ENCODE assay signal across 1 cellular context in the genomic region with DNA sequence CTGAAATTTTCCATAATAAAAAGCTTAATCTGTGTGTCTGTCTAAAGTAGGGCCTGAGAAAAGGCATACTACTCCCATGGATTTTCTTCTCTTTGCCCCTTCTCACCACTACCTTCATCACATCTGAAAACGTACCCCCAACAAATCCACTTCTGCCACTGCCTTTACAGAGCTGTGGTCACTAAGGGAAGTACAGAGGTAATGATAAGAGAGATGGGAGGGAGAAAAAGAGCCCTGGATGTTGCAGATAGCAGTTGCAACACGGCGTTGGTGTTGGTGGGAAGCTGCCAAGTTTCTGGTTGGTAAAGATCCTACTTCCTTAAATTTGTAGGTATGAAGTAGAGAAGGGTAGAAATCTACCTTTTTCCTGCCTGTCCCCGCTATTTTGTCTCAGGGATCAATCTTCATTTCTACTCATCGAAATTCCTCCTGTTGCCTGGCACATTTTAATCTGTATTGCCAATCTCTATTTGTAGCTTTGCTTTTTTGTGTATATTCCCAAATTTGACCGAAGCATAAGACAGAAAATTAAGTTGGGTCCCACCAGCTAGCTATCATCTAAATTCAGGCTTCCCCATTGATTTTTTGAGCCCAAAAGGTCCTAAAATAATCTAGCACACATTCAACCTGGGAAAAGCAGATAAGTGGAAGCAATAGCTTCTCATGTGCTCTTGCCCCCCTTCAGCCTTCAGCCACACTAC.
TF ChIP-seq lines count a peak whose summit lies in the region.

No MANE protein-coding gene starts in this region.

TF ChIP-seq in K562, 482 proteins besides CTCF, POLR2A, EP300 and RAD21 (continued from another document and continues in another):
- TF ChIP-seq, protein P1, sequence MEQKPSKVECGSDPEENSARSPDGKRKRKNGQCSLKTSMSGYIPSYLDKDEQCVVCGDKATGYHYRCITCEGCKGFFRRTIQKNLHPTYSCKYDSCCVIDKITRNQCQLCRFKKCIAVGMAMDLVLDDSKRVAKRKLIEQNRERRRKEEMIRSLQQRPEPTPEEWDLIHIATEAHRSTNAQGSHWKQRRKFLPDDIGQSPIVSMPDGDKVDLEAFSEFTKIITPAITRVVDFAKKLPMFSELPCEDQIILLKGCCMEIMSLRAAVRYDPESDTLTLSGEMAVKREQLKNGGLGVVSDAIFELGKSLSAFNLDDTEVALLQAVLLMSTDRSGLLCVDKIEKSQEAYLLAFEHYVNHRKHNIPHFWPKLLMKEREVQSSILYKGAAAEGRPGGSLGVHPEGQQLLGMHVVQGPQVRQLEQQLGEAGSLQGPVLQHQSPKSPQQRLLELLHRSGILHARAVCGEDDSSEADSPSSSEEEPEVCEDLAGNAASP (IDR thresholded peaks at IDR 0.05) = no peak
- TF ChIP-seq ZNF76 (CRISPR knock-in tag; IDR thresholded peaks at IDR 0.05; ENCODE audit: borderline replicate concordance) (no peak), DPF2 (IDR thresholded peaks at IDR 0.05) (peak; percentile 99), KAT2B (IDR thresholded peaks at IDR 0.05; ENCODE audit: low read depth, low read length) (no peak), KAT7 (CRISPR knock-in tag; IDR thresholded peaks at IDR 0.05; ENCODE audit: borderline replicate concordance) (no peak; the same call in 1 of the 2 replicates), PRDM10 (IDR thresholded peaks at IDR 0.05; ENCODE audit: partially characterized antibody) (peak; percentile 89), FOXA1 (IDR thresholded peaks at IDR 0.05; ENCODE audit: borderline replicate concordance) (no peak), GABPB2 (CRISPR knock-in tag; conservative IDR thresholded peaks at IDR 0.05) (no peak), NFE2L1 (tag; IDR thresholded peaks at IDR 0.05; ENCODE audit: borderline replicate concordance, low read depth) (no peak), ZNF121 (CRISPR knock-in tag; conservative IDR thresholded peaks at IDR 0.05) (no peak), PHF8 (IDR thresholded peaks at IDR 0.05; ENCODE audit: borderline replicate concordance, low read length) (no peak), CBFA2T2 (conservative IDR thresholded peaks at IDR 0.05) (peak; percentile 95), ZNF696 (CRISPR knock-in tag; conservative IDR thresholded peaks at IDR 0.05) (no peak; the same call in 1 of the 2 replicates), E2F5 (CRISPR knock-in tag; IDR thresholded peaks at IDR 0.05) (no peak), ELF2 (CRISPR knock-in tag; IDR thresholded peaks at IDR 0.05) (0 out of 2 replicates have a peak, but pooled peaks have one; percentile 34), MBD2 (IDR thresholded peaks at IDR 0.05; ENCODE audit: borderline replicate concordance, low read depth) (peak; percentile 52), ELK3 (CRISPR knock-in tag; IDR thresholded peaks at IDR 0.05) (no peak), STAT6 (CRISPR knock-in tag; IDR thresholded peaks at IDR 0.05) (no peak), MYNN (IDR thresholded peaks at IDR 0.05) (peak; percentile 83), MYNN (CRISPR knock-in tag; IDR thresholded peaks at IDR 0.05) (no peak), SAFB (IDR thresholded peaks at IDR 0.05; ENCODE audit: borderline replicate concordance, low read depth, low read length) (no peak)
- TF ChIP-seq, protein P2, sequence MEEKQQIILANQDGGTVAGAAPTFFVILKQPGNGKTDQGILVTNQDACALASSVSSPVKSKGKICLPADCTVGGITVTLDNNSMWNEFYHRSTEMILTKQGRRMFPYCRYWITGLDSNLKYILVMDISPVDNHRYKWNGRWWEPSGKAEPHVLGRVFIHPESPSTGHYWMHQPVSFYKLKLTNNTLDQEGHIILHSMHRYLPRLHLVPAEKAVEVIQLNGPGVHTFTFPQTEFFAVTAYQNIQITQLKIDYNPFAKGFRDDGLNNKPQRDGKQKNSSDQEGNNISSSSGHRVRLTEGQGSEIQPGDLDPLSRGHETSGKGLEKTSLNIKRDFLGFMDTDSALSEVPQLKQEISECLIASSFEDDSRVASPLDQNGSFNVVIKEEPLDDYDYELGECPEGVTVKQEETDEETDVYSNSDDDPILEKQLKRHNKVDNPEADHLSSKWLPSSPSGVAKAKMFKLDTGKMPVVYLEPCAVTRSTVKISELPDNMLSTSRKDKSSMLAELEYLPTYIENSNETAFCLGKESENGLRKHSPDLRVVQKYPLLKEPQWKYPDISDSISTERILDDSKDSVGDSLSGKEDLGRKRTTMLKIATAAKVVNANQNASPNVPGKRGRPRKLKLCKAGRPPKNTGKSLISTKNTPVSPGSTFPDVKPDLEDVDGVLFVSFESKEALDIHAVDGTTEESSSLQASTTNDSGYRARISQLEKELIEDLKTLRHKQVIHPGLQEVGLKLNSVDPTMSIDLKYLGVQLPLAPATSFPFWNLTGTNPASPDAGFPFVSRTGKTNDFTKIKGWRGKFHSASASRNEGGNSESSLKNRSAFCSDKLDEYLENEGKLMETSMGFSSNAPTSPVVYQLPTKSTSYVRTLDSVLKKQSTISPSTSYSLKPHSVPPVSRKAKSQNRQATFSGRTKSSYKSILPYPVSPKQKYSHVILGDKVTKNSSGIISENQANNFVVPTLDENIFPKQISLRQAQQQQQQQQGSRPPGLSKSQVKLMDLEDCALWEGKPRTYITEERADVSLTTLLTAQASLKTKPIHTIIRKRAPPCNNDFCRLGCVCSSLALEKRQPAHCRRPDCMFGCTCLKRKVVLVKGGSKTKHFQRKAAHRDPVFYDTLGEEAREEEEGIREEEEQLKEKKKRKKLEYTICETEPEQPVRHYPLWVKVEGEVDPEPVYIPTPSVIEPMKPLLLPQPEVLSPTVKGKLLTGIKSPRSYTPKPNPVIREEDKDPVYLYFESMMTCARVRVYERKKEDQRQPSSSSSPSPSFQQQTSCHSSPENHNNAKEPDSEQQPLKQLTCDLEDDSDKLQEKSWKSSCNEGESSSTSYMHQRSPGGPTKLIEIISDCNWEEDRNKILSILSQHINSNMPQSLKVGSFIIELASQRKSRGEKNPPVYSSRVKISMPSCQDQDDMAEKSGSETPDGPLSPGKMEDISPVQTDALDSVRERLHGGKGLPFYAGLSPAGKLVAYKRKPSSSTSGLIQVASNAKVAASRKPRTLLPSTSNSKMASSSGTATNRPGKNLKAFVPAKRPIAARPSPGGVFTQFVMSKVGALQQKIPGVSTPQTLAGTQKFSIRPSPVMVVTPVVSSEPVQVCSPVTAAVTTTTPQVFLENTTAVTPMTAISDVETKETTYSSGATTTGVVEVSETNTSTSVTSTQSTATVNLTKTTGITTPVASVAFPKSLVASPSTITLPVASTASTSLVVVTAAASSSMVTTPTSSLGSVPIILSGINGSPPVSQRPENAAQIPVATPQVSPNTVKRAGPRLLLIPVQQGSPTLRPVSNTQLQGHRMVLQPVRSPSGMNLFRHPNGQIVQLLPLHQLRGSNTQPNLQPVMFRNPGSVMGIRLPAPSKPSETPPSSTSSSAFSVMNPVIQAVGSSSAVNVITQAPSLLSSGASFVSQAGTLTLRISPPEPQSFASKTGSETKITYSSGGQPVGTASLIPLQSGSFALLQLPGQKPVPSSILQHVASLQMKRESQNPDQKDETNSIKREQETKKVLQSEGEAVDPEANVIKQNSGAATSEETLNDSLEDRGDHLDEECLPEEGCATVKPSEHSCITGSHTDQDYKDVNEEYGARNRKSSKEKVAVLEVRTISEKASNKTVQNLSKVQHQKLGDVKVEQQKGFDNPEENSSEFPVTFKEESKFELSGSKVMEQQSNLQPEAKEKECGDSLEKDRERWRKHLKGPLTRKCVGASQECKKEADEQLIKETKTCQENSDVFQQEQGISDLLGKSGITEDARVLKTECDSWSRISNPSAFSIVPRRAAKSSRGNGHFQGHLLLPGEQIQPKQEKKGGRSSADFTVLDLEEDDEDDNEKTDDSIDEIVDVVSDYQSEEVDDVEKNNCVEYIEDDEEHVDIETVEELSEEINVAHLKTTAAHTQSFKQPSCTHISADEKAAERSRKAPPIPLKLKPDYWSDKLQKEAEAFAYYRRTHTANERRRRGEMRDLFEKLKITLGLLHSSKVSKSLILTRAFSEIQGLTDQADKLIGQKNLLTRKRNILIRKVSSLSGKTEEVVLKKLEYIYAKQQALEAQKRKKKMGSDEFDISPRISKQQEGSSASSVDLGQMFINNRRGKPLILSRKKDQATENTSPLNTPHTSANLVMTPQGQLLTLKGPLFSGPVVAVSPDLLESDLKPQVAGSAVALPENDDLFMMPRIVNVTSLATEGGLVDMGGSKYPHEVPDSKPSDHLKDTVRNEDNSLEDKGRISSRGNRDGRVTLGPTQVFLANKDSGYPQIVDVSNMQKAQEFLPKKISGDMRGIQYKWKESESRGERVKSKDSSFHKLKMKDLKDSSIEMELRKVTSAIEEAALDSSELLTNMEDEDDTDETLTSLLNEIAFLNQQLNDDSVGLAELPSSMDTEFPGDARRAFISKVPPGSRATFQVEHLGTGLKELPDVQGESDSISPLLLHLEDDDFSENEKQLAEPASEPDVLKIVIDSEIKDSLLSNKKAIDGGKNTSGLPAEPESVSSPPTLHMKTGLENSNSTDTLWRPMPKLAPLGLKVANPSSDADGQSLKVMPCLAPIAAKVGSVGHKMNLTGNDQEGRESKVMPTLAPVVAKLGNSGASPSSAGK (IDR thresholded peaks at IDR 0.05) = no peak; the same call in 1 of the 2 replicates
- TF ChIP-seq, protein P3, sequence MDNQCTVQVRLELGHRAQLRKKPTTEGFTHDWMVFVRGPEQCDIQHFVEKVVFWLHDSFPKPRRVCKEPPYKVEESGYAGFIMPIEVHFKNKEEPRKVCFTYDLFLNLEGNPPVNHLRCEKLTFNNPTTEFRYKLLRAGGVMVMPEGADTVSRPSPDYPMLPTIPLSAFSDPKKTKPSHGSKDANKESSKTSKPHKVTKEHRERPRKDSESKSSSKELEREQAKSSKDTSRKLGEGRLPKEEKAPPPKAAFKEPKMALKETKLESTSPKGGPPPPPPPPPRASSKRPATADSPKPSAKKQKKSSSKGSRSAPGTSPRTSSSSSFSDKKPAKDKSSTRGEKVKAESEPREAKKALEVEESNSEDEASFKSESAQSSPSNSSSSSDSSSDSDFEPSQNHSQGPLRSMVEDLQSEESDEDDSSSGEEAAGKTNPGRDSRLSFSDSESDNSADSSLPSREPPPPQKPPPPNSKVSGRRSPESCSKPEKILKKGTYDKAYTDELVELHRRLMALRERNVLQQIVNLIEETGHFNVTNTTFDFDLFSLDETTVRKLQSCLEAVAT (IDR thresholded peaks at IDR 0.05) = peak in 1 of 2 experiments; percentile 95; a peak in 2 of 4 replicates
- TF ChIP-seq, protein P4, sequence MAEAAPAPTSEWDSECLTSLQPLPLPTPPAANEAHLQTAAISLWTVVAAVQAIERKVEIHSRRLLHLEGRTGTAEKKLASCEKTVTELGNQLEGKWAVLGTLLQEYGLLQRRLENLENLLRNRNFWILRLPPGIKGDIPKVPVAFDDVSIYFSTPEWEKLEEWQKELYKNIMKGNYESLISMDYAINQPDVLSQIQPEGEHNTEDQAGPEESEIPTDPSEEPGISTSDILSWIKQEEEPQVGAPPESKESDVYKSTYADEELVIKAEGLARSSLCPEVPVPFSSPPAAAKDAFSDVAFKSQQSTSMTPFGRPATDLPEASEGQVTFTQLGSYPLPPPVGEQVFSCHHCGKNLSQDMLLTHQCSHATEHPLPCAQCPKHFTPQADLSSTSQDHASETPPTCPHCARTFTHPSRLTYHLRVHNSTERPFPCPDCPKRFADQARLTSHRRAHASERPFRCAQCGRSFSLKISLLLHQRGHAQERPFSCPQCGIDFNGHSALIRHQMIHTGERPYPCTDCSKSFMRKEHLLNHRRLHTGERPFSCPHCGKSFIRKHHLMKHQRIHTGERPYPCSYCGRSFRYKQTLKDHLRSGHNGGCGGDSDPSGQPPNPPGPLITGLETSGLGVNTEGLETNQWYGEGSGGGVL (CRISPR knock-in tag; IDR thresholded peaks at IDR 0.05) = no peak
